In the genomic region with DNA sequence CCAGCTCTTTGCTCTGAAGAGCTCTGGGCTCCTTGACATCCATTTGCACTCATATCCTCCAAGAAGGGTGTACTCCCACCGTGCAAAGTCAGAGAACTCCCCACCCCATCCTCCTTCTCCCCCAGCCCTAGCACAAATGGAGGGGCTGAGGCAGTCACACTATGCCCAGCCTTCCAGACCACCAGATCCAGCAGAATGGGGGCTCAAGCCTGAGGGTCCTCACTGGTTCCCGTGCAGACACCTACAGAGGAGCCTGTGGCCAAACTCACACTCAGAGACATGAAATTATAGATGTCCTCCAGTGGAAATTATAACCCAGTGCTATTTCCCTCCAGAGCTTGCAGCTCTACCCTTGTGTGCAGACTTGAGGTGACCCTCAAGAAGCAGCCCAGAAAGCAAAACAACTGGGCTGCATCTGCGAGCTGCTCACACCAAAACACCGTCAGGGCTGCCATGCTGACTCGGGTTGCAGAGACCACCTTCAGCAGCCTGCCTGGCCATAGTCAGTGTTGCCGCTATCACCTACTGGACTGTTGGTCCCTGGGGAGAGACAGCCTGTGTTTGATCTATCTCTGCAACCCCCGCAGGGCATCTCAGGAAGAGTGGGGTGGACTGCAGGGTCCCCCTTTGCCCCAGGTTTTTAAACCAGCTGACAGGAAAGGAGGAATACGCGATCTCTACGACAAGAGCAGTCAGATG, we compare ENCODE assay signal across 23 cellular contexts. TPM values are rescaled to one million over a fixed set of nuclear protein-coding genes. Genes with fewer than 3 reads are reported as not detected.
A peak's percentile ranks its signal among the peaks of the same experiment; 100 is the strongest.
DNase-seq lines count a peak whose midpoint lies in the region; TF ChIP-seq lines count a peak whose summit lies in the region.
"Had no signal": no experiment of that assay in that cellular context is flagged by ENCODE, and none has a peak within 500 bp of the region (broad histone marks: within the 10 kb centered on the region; RNA-seq: fewer than 3 reads in every experiment).

No MANE protein-coding gene starts in this region.

- POLR2A ChIA-PET in A673 (lab: Charles Lee; ENCODE audit: low non-redundant PET): no interaction called here

- H3K27ac ChIP-seq in layer of hippocampus (ENCODE audit: low read depth, low read length) (peak overlapping the region; percentile 25), A673 (ENCODE audit: low read depth, low read length, poor library complexity, severe bottlenecking) (no peak overlapping the region), prostate gland (no peak overlapping the region), brain microvascular endothelial cell (no peak overlapping the region)
- H3K27ac ChIP-seq: esophagus muscularis mucosa, gastroesophageal sphincter, neutrophil, PC-9, SJSA1, suprapubic skin had no signal

- H3K36me3 ChIP-seq in A673 (ENCODE audit: insufficient read depth, low read length, poor library complexity, severe bottlenecking) (no peaks in the 10 kb centered on the region), prostate gland (no peaks in the 10 kb centered on the region), brain microvascular endothelial cell (replicated peaks) (no peaks in the 10 kb centered on the region)
- H3K36me3 ChIP-seq: esophagus muscularis mucosa, gastroesophageal sphincter, neutrophil, SJSA1, suprapubic skin had no signal

- no peaks in the 10 kb centered on the region for H3K9me3 ChIP-seq in A673 (ENCODE audit: low read depth, low read length, poor library complexity, severe bottlenecking)
- H3K9me3 ChIP-seq in prostate gland: no peaks in the 10 kb centered on the region
- H3K9me3 ChIP-seq: esophagus muscularis mucosa, gastroesophageal sphincter, neutrophil, SJSA1, suprapubic skin had no signal

- H3K4me3 ChIP-seq in A673 (ENCODE audit: low read depth, low read length, poor library complexity, severe bottlenecking) (no peak overlapping the region), prostate gland (no peak overlapping the region), brain microvascular endothelial cell (ENCODE audit: low read depth, low read length) (no peak overlapping the region)
- H3K4me3 ChIP-seq: esophagus muscularis mucosa, gastroesophageal sphincter, PC-9, SJSA1, suprapubic skin had no signal

- in situ Hi-C loops in brain microvascular endothelial cell (cut with HindIII; ENCODE audit: low pct_ligation_motif_present, low sequenced_read_pairs): no loop called here

- CTCF ChIA-PET in A673 (lab: Charles Lee): no interaction called here

- no peak for TF ChIP-seq POLR2A in prostate gland (IDR thresholded peaks at IDR 0.05)

- intact Hi-C loops in A673 (cut with micrococcal nuclease; ENCODE audit: unreplicated experiment) (loop anchor here (10.0 kb wide), 1 partner anchor 62 kb away; no protein-coding TSS in a partner anchor), prostate gland (cut with DNase I) (no loop called here)

- no peaks in the 10 kb centered on the region for H3K27me3 ChIP-seq in layer of hippocampus (ENCODE audit: control insufficient read depth, insufficient read depth, low read length)
- peaks cover 42% of the 10 kb centered on the region for H3K27me3 ChIP-seq in A673 (replicated peaks; ENCODE audit: insufficient read depth, low read depth, low read length, poor library complexity)
- H3K27me3 ChIP-seq in prostate gland (replicated peaks; ENCODE audit: insufficient read depth): no peaks in the 10 kb centered on the region
- H3K27me3 ChIP-seq in brain microvascular endothelial cell (replicated peaks): no peaks in the 10 kb centered on the region
- H3K27me3 ChIP-seq: SJSA1 had no signal

- H3K4me1 ChIP-seq in A673 (ENCODE audit: insufficient read depth, low read length, poor library complexity, severe bottlenecking): no peaks in the 10 kb centered on the region
- no peaks in the 10 kb centered on the region for H3K4me1 ChIP-seq in prostate gland (replicated peaks)
- H3K4me1 ChIP-seq: SJSA1, suprapubic skin had no signal

- TF ChIP-seq CTCF in A673 (conservative IDR thresholded peaks at IDR 0.05; ENCODE audit: low read depth, low read length): no peak
- no peak for TF ChIP-seq CTCF in prostate gland (IDR thresholded peaks at IDR 0.05)
- no peak for TF ChIP-seq CTCF in brain microvascular endothelial cell (IDR thresholded peaks at IDR 0.05; ENCODE audit: low read depth, low read length, missing control alignments)

- DNase-seq in AG08396 (ENCODE audit: low spot score): peak; percentile 1
- peak; percentile 30 for DNase-seq in D341Med (ENCODE audit: low spot score)
- DNase-seq in activated CD8-positive, alpha-beta memory T cell treated with anti-CD3 and anti-CD28 coated beads, Interleukin-2, amount 50 U/mL, for 48 hours: peak; percentile 25
- no peak for DNase-seq in A673 (ENCODE audit: low spot score)
- no peak for DNase-seq in glomerular visceral epithelial cell (ENCODE audit: extremely low spot score)
- no peak for DNase-seq in prostate gland (ENCODE audit: low spot score)
- DNase-seq in brain microvascular endothelial cell: no peak
- DNase-seq: activated B cell treated with CpG ODN at 0.5 μM for 24 hours; GOT3; PC-9; stimulated activated CD4-positive, alpha-beta T cell treated with anti-CD3 and anti-CD28 coated beads, Interleukin-12 subunit alpha, Interleukin-12 subunit beta, amount 100 ng/mL, for 4 hours had no signal

- 85% methylated on average over 10 of the region's 10 CpGs for WGBS in prostate gland

- BruUV-seq in A673 (replicated peaks; lab: Mats Ljungman, UMichigan): no TSS peak

RNA-seq across cellular contexts. Expression of gene ZNF488, which starts 7.4 kb away (rescaled TPM):
- total RNA-seq in A673 (2021) (0.09 TPM in 2 replicates), prostate gland (1 to 10 TPM; 1.5 to 1.9 TPM)
- total RNA-seq: activated B cell treated with CpG ODN at 0.5 μM for 24 hours had no signal

RNA-seq across cellular contexts. Expression of gene RBP3, which starts 28.5 kb away (rescaled TPM):
- total RNA-seq in A673 (2021) (not detected in 2 replicates), prostate gland (not detected)
- total RNA-seq: activated B cell treated with CpG ODN at 0.5 μM for 24 hours; activated CD8-positive, alpha-beta memory T cell treated with anti-CD3 and anti-CD28 coated beads for 36 hours; bronchial epithelial cell; Daoy; gastroesophageal sphincter; left colon; LHCN-M2; PC-9; renal cortical epithelial cell; SJSA1; suprapubic skin had no signal

RNA-seq across cellular contexts. Expression of gene GDF2, which starts 54.4 kb away (rescaled TPM):
- total RNA-seq in A673 (2021) (not detected in 2 replicates), prostate gland (not detected)
- total RNA-seq: activated B cell treated with CpG ODN at 0.5 μM for 24 hours; activated CD8-positive, alpha-beta memory T cell treated with anti-CD3 and anti-CD28 coated beads for 36 hours; bronchial epithelial cell; Daoy; esophagus muscularis mucosa; gastroesophageal sphincter; left colon; LHCN-M2; PC-9; renal cortical epithelial cell; SJSA1; suprapubic skin had no signal

Comparison
In these comparisons a context has a peak if more than half of its experiments do, and no peak if none do; other contexts are left out.
1. DNase-seq: peak in AG08396 (single experiment), D341Med (single experiment) and activated CD8-positive, alpha-beta memory T cell treated with anti-CD3 and anti-CD28 coated beads, Interleukin-2, amount 50 U/mL, for 48 hours (single experiment); none in A673 (single experiment), glomerular visceral epithelial cell (single experiment), prostate gland (single experiment) and brain microvascular endothelial cell (single experiment).